Comparison of ENCODE assay signal across 18 cellular contexts in genomic region chr14:22272408-22272807, GRCh38.
DNase-seq lines count a peak whose midpoint lies in the region; ATAC-seq and TF ChIP-seq lines count a peak whose summit lies in the region.
"Had no signal": no experiment of that assay in that cellular context is flagged by ENCODE, and none has a peak within 500 bp of the region (broad histone marks: within the 10 kb centered on the region; RNA-seq: fewer than 3 reads in every experiment).

No MANE protein-coding gene starts in this region.

- no peak overlapping the region for H3K4me3 ChIP-seq in ovary
- H3K4me3 ChIP-seq: SJSA1 had no signal

- POLR2A ChIA-PET in T-cell (lab: Charles Lee): no interaction called here

- 50 to 56% (median 52%) methylated on average over 6 of the region's 6 CpGs for WGBS in ovary, 3 donors

- ATAC-seq in activated T-cell treated with anti-CD3 and anti-CD28 coated beads, Interleukin-2, amount 50 U/mL, for 72 hours (replicated peaks in 1 of 2): no peak
- ATAC-seq in T-cell (replicated peaks in 1 of 4): no peak
- no peak for ATAC-seq in activated naive CD8-positive, alpha-beta T cell treated with anti-CD3 and anti-CD28 coated beads, Interleukin-2, amount 50 U/mL, for 24 hours

- DNase-seq in activated T-cell treated with anti-CD3 and anti-CD28 coated beads, Interleukin-2, amount 50 U/mL, for 72 hours: no peak
- no peak for DNase-seq in activated T-cell treated with anti-CD3 and anti-CD28 coated beads, Interleukin-2, amount 50 U/mL, for 48 hours
- DNase-seq in T-cell (no peak), osteocyte (ENCODE audit: extremely low spot score, unreplicated experiment) (no peak), SIG-M5 treated with dmso at 0.1 percent for 504 hours (lab: John Stamatoyannopoulos, UW; ENCODE audit: unreplicated experiment) (no peak), ovary (no peak), GM03348 (ENCODE audit: low spot score) (no peak)
- no peak for DNase-seq in activated naive CD8-positive, alpha-beta T cell treated with anti-CD3 and anti-CD28 coated beads, Interleukin-2, amount 50 U/mL, for 24 hours
- DNase-seq: DMS79 treated with DMSO at 0.1 percent for 48 hours, GDM1, HFFc6, NCI-H1092 treated with DMSO at 0.1 percent for 48 hours, NCI-H187 treated with DMSO at 0.1 percent for 48 hours, NCI-H774 had no signal

- peak overlapping the region; percentile 47 to 60 for H3K4me3 Mint-ChIP-seq in activated T-cell treated with anti-CD3 and anti-CD28 coated beads, Interleukin-2, amount 50 U/mL, for 72 hours
- H3K4me3 Mint-ChIP-seq in T-cell (peak overlapping the region in 2 of 3 donors; percentile 29 to 41), osteocyte (ENCODE audit: unreplicated experiment) (peak overlapping the region; percentile 22)
- H3K4me3 Mint-ChIP-seq in activated naive CD8-positive, alpha-beta T cell treated with anti-CD3 and anti-CD28 coated beads, Interleukin-2, amount 50 U/mL, for 24 hours: peak overlapping the region; percentile 45
- H3K4me3 Mint-ChIP-seq: B cell, HFFc6 had no signal

- intact Hi-C loops in ovary (cut with DNase I): no loop called here

- no peaks in the 10 kb centered on the region for H3K36me3 ChIP-seq in ovary
- H3K36me3 ChIP-seq: SJSA1 had no signal

- H3K27me3 ChIP-seq in ovary: no peaks in the 10 kb centered on the region

- no peak for TF ChIP-seq CTCF in osteocyte (IDR thresholded peaks at IDR 0.05)
- no peak for TF ChIP-seq CTCF in ovary (IDR thresholded peaks at IDR 0.05)

- no peaks in the 10 kb centered on the region for H3K9me3 Mint-ChIP-seq in activated T-cell treated with anti-CD3 and anti-CD28 coated beads, Interleukin-2, amount 50 U/mL, for 72 hours
- H3K9me3 Mint-ChIP-seq in T-cell (no peaks in the 10 kb centered on the region), osteocyte (ENCODE audit: unreplicated experiment) (no peaks in the 10 kb centered on the region)
- no peaks in the 10 kb centered on the region for H3K9me3 Mint-ChIP-seq in activated naive CD8-positive, alpha-beta T cell treated with anti-CD3 and anti-CD28 coated beads, Interleukin-2, amount 50 U/mL, for 24 hours
- H3K9me3 Mint-ChIP-seq: CD4-positive, alpha-beta T cell; HFFc6 had no signal

- TF ChIP-seq POLR2A in ovary (IDR thresholded peaks at IDR 0.05): no peak

- no peak overlapping the region for H3K27ac Mint-ChIP-seq in activated T-cell treated with anti-CD3 and anti-CD28 coated beads, Interleukin-2, amount 50 U/mL, for 72 hours
- H3K27ac Mint-ChIP-seq in T-cell: no peak overlapping the region
- H3K27ac Mint-ChIP-seq in activated naive CD8-positive, alpha-beta T cell treated with anti-CD3 and anti-CD28 coated beads, Interleukin-2, amount 50 U/mL, for 24 hours: no peak overlapping the region
- peak overlapping the region; percentile 85 for H3K27ac Mint-ChIP-seq in osteocyte (ENCODE audit: unreplicated experiment)
- H3K27ac Mint-ChIP-seq: B cell, HFFc6 had no signal

- H3K27me3 Mint-ChIP-seq in activated T-cell treated with anti-CD3 and anti-CD28 coated beads, Interleukin-2, amount 50 U/mL, for 72 hours (ENCODE audit: low read depth): no peaks in the 10 kb centered on the region
- H3K27me3 Mint-ChIP-seq in T-cell: no peaks in the 10 kb centered on the region
- H3K27me3 Mint-ChIP-seq in activated naive CD8-positive, alpha-beta T cell treated with anti-CD3 and anti-CD28 coated beads, Interleukin-2, amount 50 U/mL, for 24 hours: no peaks in the 10 kb centered on the region
- peaks cover 16% of the 10 kb centered on the region for H3K27me3 Mint-ChIP-seq in osteocyte (ENCODE audit: unreplicated experiment)
- H3K27me3 Mint-ChIP-seq: CD4-positive, alpha-beta T cell had no signal

- H3K9me3 ChIP-seq in ovary: no peaks in the 10 kb centered on the region
- H3K9me3 ChIP-seq: SJSA1 had no signal

- CTCF ChIA-PET in T-cell (lab: Charles Lee): no interaction called here

- peaks cover 5% of the 10 kb centered on the region for H3K4me1 Mint-ChIP-seq in activated T-cell treated with anti-CD3 and anti-CD28 coated beads, Interleukin-2, amount 50 U/mL, for 72 hours (ENCODE audit: low read depth)
- peaks cover 0 to 5% (median 3%) of the 10 kb centered on the region in 3 donors for H3K4me1 Mint-ChIP-seq in T-cell
- H3K4me1 Mint-ChIP-seq in activated naive CD8-positive, alpha-beta T cell treated with anti-CD3 and anti-CD28 coated beads, Interleukin-2, amount 50 U/mL, for 24 hours: peaks cover 3% of the 10 kb centered on the region
- peaks cover 46% of the 10 kb centered on the region for H3K4me1 Mint-ChIP-seq in osteocyte (ENCODE audit: unreplicated experiment)
- H3K4me1 Mint-ChIP-seq: B cell had no signal

- no peaks in the 10 kb centered on the region for H3K36me3 Mint-ChIP-seq in activated T-cell treated with anti-CD3 and anti-CD28 coated beads, Interleukin-2, amount 50 U/mL, for 72 hours (ENCODE audit: insufficient read depth in 2 of 2)
- no peaks in the 10 kb centered on the region for H3K36me3 Mint-ChIP-seq in T-cell
- H3K36me3 Mint-ChIP-seq in activated naive CD8-positive, alpha-beta T cell treated with anti-CD3 and anti-CD28 coated beads, Interleukin-2, amount 50 U/mL, for 24 hours (ENCODE audit: low read depth): no peaks in the 10 kb centered on the region
- H3K36me3 Mint-ChIP-seq in osteocyte (ENCODE audit: unreplicated experiment): no peaks in the 10 kb centered on the region

- H3K27ac ChIP-seq in ovary: no peak overlapping the region
- H3K27ac ChIP-seq: KMS-11, SJSA1 had no signal

- TF ChIP-seq EP300 in ovary (IDR thresholded peaks at IDR 0.05): no peak

- no peaks in the 10 kb centered on the region for H3K4me1 ChIP-seq in ovary (ENCODE audit: insufficient read depth)
- H3K4me1 ChIP-seq: SJSA1 had no signal
